Comparison of ENCODE assay signal across 8 cellular contexts in genomic region chr1:37763791-37764741, GRCh38. TPM values are rescaled to one million over a fixed set of nuclear protein-coding genes. Genes with fewer than 3 reads are reported as not detected.
DNase-seq lines count a peak whose midpoint lies in the region; TF ChIP-seq lines count a peak whose summit lies in the region.

No MANE protein-coding gene starts in this region.

- no peaks in the 10 kb centered on the region for H3K9me3 Mint-ChIP-seq in activated naive CD4-positive, alpha-beta T cell treated with anti-CD3 and anti-CD28 coated beads for 36 hours
- no peaks in the 10 kb centered on the region for H3K9me3 Mint-ChIP-seq in type B pancreatic cell
- H3K9me3 Mint-ChIP-seq in CD8-positive, alpha-beta memory T cell = peaks cover 0 to 2% (median 0%) of the 10 kb centered on the region in 5 donors

- H3K36me3 Mint-ChIP-seq in activated naive CD4-positive, alpha-beta T cell treated with anti-CD3 and anti-CD28 coated beads for 36 hours (ENCODE audit: low read depth) = no peaks in the 10 kb centered on the region
- H3K36me3 Mint-ChIP-seq in type B pancreatic cell = no peaks in the 10 kb centered on the region
- peaks cover 0 to 4% (median 0%) of the 10 kb centered on the region in 3 donors for H3K36me3 Mint-ChIP-seq in CD8-positive, alpha-beta memory T cell

- no peaks in the 10 kb centered on the region for H3K36me3 ChIP-seq in CD8-positive, alpha-beta memory T cell (ENCODE audit: insufficient read depth, low read length)

- no peak for TF ChIP-seq CTCF in type B pancreatic cell (conservative IDR thresholded peaks at IDR 0.05)

- H3K4me1 ChIP-seq in CD8-positive, alpha-beta memory T cell (ENCODE audit: insufficient read depth, low read length) = no peaks in the 10 kb centered on the region

- peaks cover 23% of the 10 kb centered on the region for H3K4me1 Mint-ChIP-seq in activated naive CD4-positive, alpha-beta T cell treated with anti-CD3 and anti-CD28 coated beads for 36 hours (ENCODE audit: low read depth)
- no peaks in the 10 kb centered on the region for H3K4me1 Mint-ChIP-seq in type B pancreatic cell (ENCODE audit: unreplicated experiment)
- H3K4me1 Mint-ChIP-seq in CD8-positive, alpha-beta memory T cell = peaks cover 11 to 19% (median 16%) of the 10 kb centered on the region in 3 donors

- no peaks in the 10 kb centered on the region for H3K9me3 ChIP-seq in CD8-positive, alpha-beta memory T cell (ENCODE audit: low read length)

- no peak overlapping the region for H3K27ac Mint-ChIP-seq in activated naive CD4-positive, alpha-beta T cell treated with anti-CD3 and anti-CD28 coated beads for 36 hours
- no peak overlapping the region for H3K27ac Mint-ChIP-seq in type B pancreatic cell
- peak overlapping the region in 1 of 8 donors; percentile 0 for H3K27ac Mint-ChIP-seq in CD8-positive, alpha-beta memory T cell

- POLR2A ChIA-PET in CD8-positive, alpha-beta memory T cell (lab: Charles Lee) = no interaction called here

- H3K27me3 ChIP-seq in CD8-positive, alpha-beta memory T cell (ENCODE audit: insufficient read depth, low read length, poor library complexity, severe bottlenecking) = peaks cover 48% of the 10 kb centered on the region

- no peak overlapping the region for H3K4me3 Mint-ChIP-seq in activated naive CD4-positive, alpha-beta T cell treated with anti-CD3 and anti-CD28 coated beads for 36 hours
- H3K4me3 Mint-ChIP-seq in type B pancreatic cell = no peak overlapping the region
- H3K4me3 Mint-ChIP-seq in CD8-positive, alpha-beta memory T cell = peak overlapping the region in 1 of 7 donors; percentile 34

- DNase-seq in DMS53 (lab: John Stamatoyannopoulos, UW) = peak; percentile 50
- DNase-seq in LHCN-M2 (ENCODE audit: low read depth) = peak; percentile 10
- DNase-seq in activated naive CD4-positive, alpha-beta T cell treated with anti-CD3 and anti-CD28 coated beads for 36 hours = peak; percentile 71
- DNase-seq in iris pigment epithelial cell (ENCODE audit: low read depth) = peak; percentile 39
- peak; percentile 85 for DNase-seq in type B pancreatic cell (ENCODE audit: extremely low spot score, unreplicated experiment)
- no peak for DNase-seq in CD8-positive, alpha-beta memory T cell
- DNase-seq in NK-92 treated with Interleukin-12 subunit alpha and Interleukin-12 subunit beta, amount 100 ng/mL, for 24 hours (lab: John Stamatoyannopoulos, UW) = no peak
- DNase-seq in COLO668 (lab: John Stamatoyannopoulos, UW; ENCODE audit: unreplicated experiment) = no peak

- no peak overlapping the region for H3K4me3 ChIP-seq in CD8-positive, alpha-beta memory T cell (ENCODE audit: low read length)

- peaks cover 61% of the 10 kb centered on the region for H3K27me3 Mint-ChIP-seq in activated naive CD4-positive, alpha-beta T cell treated with anti-CD3 and anti-CD28 coated beads for 36 hours (ENCODE audit: low read depth)
- peaks cover 73% of the 10 kb centered on the region for H3K27me3 Mint-ChIP-seq in type B pancreatic cell
- H3K27me3 Mint-ChIP-seq in CD8-positive, alpha-beta memory T cell = peaks cover 57 to 68% of the 10 kb centered on the region in 2 donors

- CTCF ChIA-PET in activated naive CD4-positive, alpha-beta T cell treated with anti-CD3 and anti-CD28 coated beads for 36 hours (lab: Charles Lee) = no interaction called here
- CTCF ChIA-PET in CD8-positive, alpha-beta memory T cell (lab: Charles Lee) = interaction anchor here (0.7 kb wide), 1 partner anchor 10 kb away, joined by 3 read pairs; no protein-coding TSS in a partner anchor

- intact Hi-C loops in activated naive CD4-positive, alpha-beta T cell treated with anti-CD3 and anti-CD28 coated beads for 36 hours (cut with micrococcal nuclease) = loop anchor here (2.0 kb wide), 1 partner anchor 31 kb away; no protein-coding TSS in a partner anchor

- no peak overlapping the region for H3K27ac ChIP-seq in CD8-positive, alpha-beta memory T cell (ENCODE audit: low read depth, low read length)

RNA-seq across cellular contexts. Expression of gene EPHA10, which starts 0.9 kb away (rescaled TPM):
- total RNA-seq in LHCN-M2 (2014; rRNA removed) (not detected in 2 replicates), type B pancreatic cell (ENCODE audit: low replicate concordance) (0.97 and 1.0 TPM in 2 replicates)
- not detected for polyA plus RNA-seq in LHCN-M2 (2012)
- total RNA-seq in activated naive CD4-positive, alpha-beta T cell treated with anti-CD3 and anti-CD28 coated beads for 36 hours = under 1 TPM in 1 of 2 experiments, not detected in 1; 0.33 TPM
- total RNA-seq in CD8-positive, alpha-beta memory T cell = under 1 TPM in 1 of 2 experiments, not detected in 1; 0.04 TPM
- not detected for polyA plus RNA-seq in CD8-positive, alpha-beta memory T cell

RNA-seq across cellular contexts. Expression of gene MANEAL, which starts 29.6 kb away (rescaled TPM):
- 2.5 and 2.9 TPM in 2 replicates for total RNA-seq in LHCN-M2 (2014; rRNA removed)
- polyA plus RNA-seq in LHCN-M2 (2012) = 2.0 TPM
- under 1 TPM; 0.69 to 0.74 TPM for total RNA-seq in activated naive CD4-positive, alpha-beta T cell treated with anti-CD3 and anti-CD28 coated beads for 36 hours
- total RNA-seq in type B pancreatic cell (ENCODE audit: low replicate concordance) = 11.6 and 21.1 TPM in 2 replicates
- 1 to 10 TPM; 8.0 to 9.0 TPM for total RNA-seq in CD8-positive, alpha-beta memory T cell
- polyA plus RNA-seq in CD8-positive, alpha-beta memory T cell = 4.0 TPM

RNA-seq across cellular contexts. Expression of gene C1orf122, which starts 43.5 kb away (rescaled TPM):
- total RNA-seq in LHCN-M2 (2014; rRNA removed) = 81.4 and 86.5 TPM in 2 replicates
- 61.9 TPM for polyA plus RNA-seq in LHCN-M2 (2012)
- total RNA-seq in activated naive CD4-positive, alpha-beta T cell treated with anti-CD3 and anti-CD28 coated beads for 36 hours = 10 to 100 TPM; 12.8 to 14.2 TPM
- 38.9 and 49.6 TPM in 2 replicates for total RNA-seq in type B pancreatic cell (ENCODE audit: low replicate concordance)
- 10 to 100 TPM; 37.7 to 39.5 TPM for total RNA-seq in CD8-positive, alpha-beta memory T cell
- polyA plus RNA-seq in CD8-positive, alpha-beta memory T cell = 29.4 TPM

RNA-seq across cellular contexts. Expression of gene YRDC, which starts 43.9 kb away (rescaled TPM):
- total RNA-seq in LHCN-M2 (2014; rRNA removed) (24.1 and 29.0 TPM in 2 replicates), type B pancreatic cell (ENCODE audit: low replicate concordance) (12.7 and 19.2 TPM in 2 replicates)
- polyA plus RNA-seq in LHCN-M2 (2012) = 12.3 TPM
- total RNA-seq in activated naive CD4-positive, alpha-beta T cell treated with anti-CD3 and anti-CD28 coated beads for 36 hours = 10 to 100 TPM; 31.6 to 31.7 TPM
- total RNA-seq in CD8-positive, alpha-beta memory T cell = 10 to 100 TPM; 72.4 to 80.8 TPM
- 28.7 TPM for polyA plus RNA-seq in CD8-positive, alpha-beta memory T cell

Comparison
In these comparisons a context has a peak if more than half of its experiments do, and no peak if none do; other contexts are left out.
1. DNase-seq: peak in DMS53 (single experiment), LHCN-M2 (single experiment), activated naive CD4-positive, alpha-beta T cell treated with anti-CD3 and anti-CD28 coated beads for 36 hours (single experiment), iris pigment epithelial cell (single experiment) and type B pancreatic cell (single experiment); none in CD8-positive, alpha-beta memory T cell (0 of 5), NK-92 treated with Interleukin-12 subunit alpha and Interleukin-12 subunit beta, amount 100 ng/mL, for 24 hours (single experiment) and COLO668 (single experiment).